ENCODE assay signal across 8 cellular contexts in genomic region chr5:138180183-138180782, GRCh38. TPM values are rescaled to one million over a fixed set of nuclear protein-coding genes. Genes with fewer than 3 reads are reported as not detected.
DNase-seq lines count a peak whose midpoint lies in the region; ATAC-seq and TF ChIP-seq lines count a peak whose summit lies in the region.

No MANE protein-coding gene starts in this region.

- no peaks in the 10 kb centered on the region for H3K9me3 ChIP-seq in CD8-positive, alpha-beta T cell (ENCODE audit: low read length)
- no peaks in the 10 kb centered on the region for H3K9me3 ChIP-seq in esophagus squamous epithelium

- no peak for ATAC-seq in CD8-positive, alpha-beta T cell
- ATAC-seq in HG03097 (IDR thresholded peaks at IDR 0.05; ENCODE audit: low FRiP score, unreplicated experiment), result no peak

- no peaks in the 10 kb centered on the region for H3K27me3 ChIP-seq in CD8-positive, alpha-beta T cell (ENCODE audit: insufficient read depth, low read length)
- no peaks in the 10 kb centered on the region for H3K27me3 ChIP-seq in esophagus squamous epithelium

- POLR2A ChIA-PET in CD8-positive, alpha-beta T cell (lab: Charles Lee), result no interaction called here

- CTCF ChIA-PET in CD8-positive, alpha-beta T cell (lab: Charles Lee), result interaction anchor here (1.2 to 2.1 kb wide), 5 partner anchors 34 to 346 kb away, joined by 3 to 8 read pairs (median 3); partner anchors contain the start of gene KDM3B

- H3K27ac ChIP-seq in CD8-positive, alpha-beta T cell (ENCODE audit: low read depth, low read length), result no peak overlapping the region
- no peak overlapping the region for H3K27ac ChIP-seq in esophagus squamous epithelium

- peak overlapping the region; percentile 46 for H3K4me3 Mint-ChIP-seq in CD8-positive, alpha-beta T cell
- H3K4me3 Mint-ChIP-seq in activated naive CD8-positive, alpha-beta T cell treated with anti-CD3 and anti-CD28 coated beads for 36 hours, result no peak overlapping the region

- no peaks in the 10 kb centered on the region for H3K27me3 Mint-ChIP-seq in CD8-positive, alpha-beta T cell (ENCODE audit: low read depth)
- no peaks in the 10 kb centered on the region for H3K27me3 Mint-ChIP-seq in activated naive CD8-positive, alpha-beta T cell treated with anti-CD3 and anti-CD28 coated beads for 36 hours

- H3K4me1 ChIP-seq in CD8-positive, alpha-beta T cell (ENCODE audit: insufficient read depth, low read length), result peaks cover 15% of the 10 kb centered on the region
- peaks cover 16 to 38% (median 16%) of the 10 kb centered on the region in 3 donors for H3K4me1 ChIP-seq in esophagus squamous epithelium

- DNase-seq in CD8-positive, alpha-beta T cell, result no peak
- DNase-seq in HCEC 1CT (peak; percentile 72), NCI-H226 (peak; percentile 18), kidney glomerular epithelial cell (lab: John Stamatoyannopoulos, UW) (peak; percentile 41), dedifferentiated amniotic fluid mesenchymal stem cell (ENCODE audit: extremely low spot score) (no peak), esophagus squamous epithelium (lab: John Stamatoyannopoulos, UW) (no peak)
- DNase-seq in activated naive CD8-positive, alpha-beta T cell treated with anti-CD3 and anti-CD28 coated beads for 36 hours, result no peak

- no peaks in the 10 kb centered on the region for H3K9me3 Mint-ChIP-seq in CD8-positive, alpha-beta T cell
- H3K9me3 Mint-ChIP-seq in activated naive CD8-positive, alpha-beta T cell treated with anti-CD3 and anti-CD28 coated beads for 36 hours, result no peaks in the 10 kb centered on the region

- no peak for TF ChIP-seq POLR2A in esophagus squamous epithelium (IDR thresholded peaks at IDR 0.05)

- H3K27ac Mint-ChIP-seq in CD8-positive, alpha-beta T cell, result no peak overlapping the region
- peak overlapping the region; percentile 45 for H3K27ac Mint-ChIP-seq in activated naive CD8-positive, alpha-beta T cell treated with anti-CD3 and anti-CD28 coated beads for 36 hours

- intact Hi-C loops in CD8-positive, alpha-beta T cell (cut with DNase I, micrococcal nuclease), result loop anchor here (1.0 to 10.0 kb wide), 5 partner anchors 172 to 1085 kb away; partner anchors contain the start of gene KDM3B (in 1 of the 2)
- intact Hi-C loops in esophagus squamous epithelium (cut with DNase I), result no loop called here

- H3K36me3 Mint-ChIP-seq in CD8-positive, alpha-beta T cell, result peaks cover 21% of the 10 kb centered on the region
- H3K36me3 Mint-ChIP-seq in activated naive CD8-positive, alpha-beta T cell treated with anti-CD3 and anti-CD28 coated beads for 36 hours, result peaks cover 12% of the 10 kb centered on the region

- H3K4me3 ChIP-seq in CD8-positive, alpha-beta T cell (ENCODE audit: low read depth, low read length), result no peak overlapping the region
- H3K4me3 ChIP-seq in esophagus squamous epithelium, result no peak overlapping the region

- peaks cover 3% of the 10 kb centered on the region for H3K4me1 Mint-ChIP-seq in CD8-positive, alpha-beta T cell (ENCODE audit: low read depth)
- peaks cover 16% of the 10 kb centered on the region for H3K4me1 Mint-ChIP-seq in activated naive CD8-positive, alpha-beta T cell treated with anti-CD3 and anti-CD28 coated beads for 36 hours

- H3K36me3 ChIP-seq in CD8-positive, alpha-beta T cell (ENCODE audit: insufficient read depth, low read length), result no peaks in the 10 kb centered on the region
- peaks cover 0 to 60% (median 0%) of the 10 kb centered on the region in 3 donors for H3K36me3 ChIP-seq in esophagus squamous epithelium

- 73 to 75% methylated on average over 5 of the region's 5 CpGs for WGBS in esophagus squamous epithelium, 2 donors

- TF ChIP-seq CTCF in CD8-positive, alpha-beta T cell (IDR thresholded peaks at IDR 0.05), result peak; percentile 33
- peak in 3 of 6 experiments; percentile 18 to 54 (median 24) for TF ChIP-seq CTCF in esophagus squamous epithelium (IDR thresholded peaks at IDR 0.05)

RNA-seq across cellular contexts. Expression of gene KIF20A, which starts 1.4 kb away (rescaled TPM):
- under 1 TPM in 1 of 2 experiments, not detected in 1; 0.19 TPM for total RNA-seq in CD8-positive, alpha-beta T cell
- 10 to 100 TPM; 57.2 to 59.1 TPM for total RNA-seq in activated naive CD8-positive, alpha-beta T cell treated with anti-CD3 and anti-CD28 coated beads for 36 hours
- 10 to 100 TPM in 3 of 4 donors, 1 to 10 TPM in 1; 5.7 to 22.7 (median 17.8) TPM for total RNA-seq in esophagus squamous epithelium

RNA-seq across cellular contexts. Expression of gene BRD8, which starts 1.9 kb away (rescaled TPM):
- total RNA-seq in CD8-positive, alpha-beta T cell, result 10 to 100 TPM; 13.0 to 15.0 TPM
- 10 to 100 TPM; 51.5 to 58.8 TPM for total RNA-seq in activated naive CD8-positive, alpha-beta T cell treated with anti-CD3 and anti-CD28 coated beads for 36 hours
- 10 to 100 TPM; 27.9 to 39.9 (median 32.6) TPM for total RNA-seq in esophagus squamous epithelium

RNA-seq across cellular contexts. Expression of gene CDC23, which starts 32.8 kb away (rescaled TPM):
- 10 to 100 TPM; 18.2 to 20.5 TPM for total RNA-seq in CD8-positive, alpha-beta T cell
- total RNA-seq in activated naive CD8-positive, alpha-beta T cell treated with anti-CD3 and anti-CD28 coated beads for 36 hours, result 10 to 100 TPM; 46.3 to 51.5 TPM
- 10 to 100 TPM; 10.4 to 25.8 (median 20.5) TPM for total RNA-seq in esophagus squamous epithelium

RNA-seq across cellular contexts. Expression of gene NME5, which starts 41.1 kb away (rescaled TPM):
- not detected for total RNA-seq in CD8-positive, alpha-beta T cell
- not detected for total RNA-seq in activated naive CD8-positive, alpha-beta T cell treated with anti-CD3 and anti-CD28 coated beads for 36 hours
- total RNA-seq in esophagus squamous epithelium, result 1 to 10 TPM in 1 of 4 donors, under 1 TPM in 2, not detected in 1; 0.38 to 3.0 (median 0.61) TPM

Comparison
In these comparisons a context has a peak if more than half of its experiments do, and no peak if none do; other contexts are left out.
1. DNase-seq: peak in HCEC 1CT (single experiment), NCI-H226 (single experiment) and kidney glomerular epithelial cell (single experiment); none in CD8-positive, alpha-beta T cell (0 of 7), activated naive CD8-positive, alpha-beta T cell treated with anti-CD3 and anti-CD28 coated beads for 36 hours (single experiment), dedifferentiated amniotic fluid mesenchymal stem cell (single experiment) and esophagus squamous epithelium (single experiment).
2. RNA of gene KIF20A, which starts 1.4 kb away (total RNA-seq): 57.2 to 59.1 TPM in activated naive CD8-positive, alpha-beta T cell treated with anti-CD3 and anti-CD28 coated beads for 36 hours and 5.7 to 22.7 TPM in esophagus squamous epithelium; 0.19 TPM in CD8-positive, alpha-beta T cell; every median in the first group is over 4 times any median in the second.